Comparison of ENCODE assay signal across 14 cellular contexts in the genomic region with DNA sequence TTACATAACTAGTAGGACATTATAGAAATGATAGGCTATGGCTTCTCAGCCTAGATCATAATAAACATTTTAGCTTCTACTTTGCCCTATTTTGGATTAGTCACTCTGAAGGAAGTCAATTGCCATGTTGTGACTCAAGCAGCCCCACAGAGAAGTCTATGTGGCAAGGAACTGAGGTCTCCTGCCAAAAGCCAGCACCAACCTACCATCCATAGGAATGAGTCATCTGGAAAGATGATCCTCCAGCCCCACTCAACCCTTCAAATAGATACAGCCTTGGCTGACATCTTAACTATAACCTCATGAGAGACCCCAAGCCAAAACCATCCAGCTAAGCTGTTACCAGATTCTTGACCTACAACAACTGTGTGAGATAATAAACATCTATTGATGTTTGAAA.
DNase-seq lines count a peak whose midpoint lies in the region; FAIRE-seq and TF ChIP-seq lines count a peak whose summit lies in the region.
"Had no signal": no experiment of that assay in that cellular context is flagged by ENCODE, and none has a peak within 500 bp of the region (broad histone marks: within the 10 kb centered on the region; RNA-seq: fewer than 3 reads in every experiment).

No MANE protein-coding gene starts in this region.

- H3K4me1 Mint-ChIP-seq in astrocyte (ENCODE audit: low read depth, unreplicated experiment) = no peaks in the 10 kb centered on the region
- H3K4me1 Mint-ChIP-seq: CD4-positive, alpha-beta memory T cell had no signal

- H2AFZ ChIP-seq in astrocyte (ENCODE audit: low read depth, low read length) = no peak overlapping the region

- no peak for TF ChIP-seq EP300 in ovary (IDR thresholded peaks at IDR 0.05)

- no peak overlapping the region for H3K4me3 Mint-ChIP-seq in astrocyte (ENCODE audit: unreplicated experiment)
- H3K4me3 Mint-ChIP-seq: CD4-positive, alpha-beta memory T cell had no signal

- no peak overlapping the region for H3K9ac ChIP-seq in astrocyte (ENCODE audit: low read length)

- H3K9me3 Mint-ChIP-seq in astrocyte (ENCODE audit: unreplicated experiment) = no peaks in the 10 kb centered on the region
- H3K9me3 Mint-ChIP-seq: activated T-helper 2 cell treated with anti-CD3 and anti-CD28 coated beads, Interferon-gamma antibody, Interleukin-2, Interleukin-4, amounts not matched to agents 10 μg/mL and 5 μg/mL and 100 μg/mL, durations not matched to agents 14 hours and 24 hours and 36 hours had no signal

- H3K36me3 ChIP-seq in astrocyte (ENCODE audit: insufficient read depth, low read length) (no peaks in the 10 kb centered on the region), esophagus squamous epithelium (no peaks in the 10 kb centered on the region), ovary (no peaks in the 10 kb centered on the region), ascending aorta (no peaks in the 10 kb centered on the region)

- H3K27me3 ChIP-seq in astrocyte (ENCODE audit: insufficient read depth, low read length) = no peaks in the 10 kb centered on the region
- H3K27me3 ChIP-seq in esophagus squamous epithelium = peaks cover 0 to 6% (median 0%) of the 10 kb centered on the region in 4 donors
- H3K27me3 ChIP-seq in ovary = no peaks in the 10 kb centered on the region
- H3K27me3 ChIP-seq in ascending aorta = no peaks in the 10 kb centered on the region

- H3K9me3 ChIP-seq in astrocyte (ENCODE audit: insufficient read depth, low read depth, low read length) (no peaks in the 10 kb centered on the region), esophagus squamous epithelium (no peaks in the 10 kb centered on the region), ovary (no peaks in the 10 kb centered on the region), ascending aorta (no peaks in the 10 kb centered on the region)

- TF ChIP-seq POLR2A in esophagus squamous epithelium (IDR thresholded peaks at IDR 0.05) = no peak
- TF ChIP-seq POLR2A in ovary (IDR thresholded peaks at IDR 0.05) = no peak

- intact Hi-C loops in esophagus squamous epithelium (cut with DNase I) (no loop called here), ovary (cut with DNase I) (no loop called here), ascending aorta (cut with DNase I) (no loop called here)

- no peak overlapping the region for H3K4me3 ChIP-seq in AG09309 (ENCODE audit: control insufficient read depth, low read depth, low read length)
- H3K4me3 ChIP-seq in astrocyte (ENCODE audit: insufficient read depth, low read depth, low read length) = no peak overlapping the region
- no peak overlapping the region for H3K4me3 ChIP-seq in esophagus squamous epithelium
- H3K4me3 ChIP-seq in ovary = no peak overlapping the region
- H3K4me3 ChIP-seq in ascending aorta = no peak overlapping the region
- H3K4me3 ChIP-seq: SK-N-MC had no signal

- FAIRE-seq in astrocyte (lab: Jason Lieb, UNC) = peak; percentile 86

- no peaks in the 10 kb centered on the region for H4K20me1 ChIP-seq in astrocyte (ENCODE audit: insufficient read depth, low read length)

- H3K27ac Mint-ChIP-seq in astrocyte (ENCODE audit: unreplicated experiment) = no peak overlapping the region
- H3K27ac Mint-ChIP-seq: activated T-helper 2 cell treated with anti-CD3 and anti-CD28 coated beads, Interferon-gamma antibody, Interleukin-2, Interleukin-4, amounts not matched to agents 10 μg/mL and 5 μg/mL and 100 μg/mL, durations not matched to agents 14 hours and 24 hours and 36 hours; CD4-positive, alpha-beta memory T cell had no signal

- H3K36me3 Mint-ChIP-seq in astrocyte (ENCODE audit: low read depth, unreplicated experiment) = no peaks in the 10 kb centered on the region
- H3K36me3 Mint-ChIP-seq: CD4-positive, alpha-beta memory T cell had no signal

- TF ChIP-seq CTCF in AG09309 (IDR thresholded peaks at IDR 0.05; ENCODE audit: control insufficient read depth, insufficient read depth, low read depth, low read length, missing control alignments) (no peak), astrocyte (IDR thresholded peaks at IDR 0.05; ENCODE audit: insufficient read depth, low read depth, low read length) (no peak), esophagus squamous epithelium (IDR thresholded peaks at IDR 0.05) (no peak), ovary (IDR thresholded peaks at IDR 0.05) (no peak), ascending aorta (IDR thresholded peaks at IDR 0.05) (no peak)

- H3K27ac ChIP-seq in astrocyte (ENCODE audit: low read depth, low read length) (no peak overlapping the region), esophagus squamous epithelium (no peak overlapping the region), ovary (no peak overlapping the region), ascending aorta (no peak overlapping the region)
- H3K27ac ChIP-seq: SK-N-MC had no signal

- H3K4me1 ChIP-seq in astrocyte (ENCODE audit: insufficient read depth, low read length) = peaks cover 5% of the 10 kb centered on the region
- no peaks in the 10 kb centered on the region for H3K4me1 ChIP-seq in esophagus squamous epithelium
- no peaks in the 10 kb centered on the region for H3K4me1 ChIP-seq in ovary (ENCODE audit: insufficient read depth)
- no peaks in the 10 kb centered on the region for H3K4me1 ChIP-seq in ascending aorta

- H3K4me2 ChIP-seq in astrocyte (ENCODE audit: low read length) = peak overlapping the region; percentile 19

- no peaks in the 10 kb centered on the region for H3K27me3 Mint-ChIP-seq in astrocyte (ENCODE audit: low read depth, unreplicated experiment)
- H3K27me3 Mint-ChIP-seq: CD4-positive, alpha-beta memory T cell had no signal

- DNase-seq in AG09309 (ENCODE audit: low read depth) (peak; percentile 85), LHCN-M2 (ENCODE audit: low read depth) (peak; percentile 72), astrocyte (ENCODE audit: low read depth) (peak; percentile 83), iris pigment epithelial cell (ENCODE audit: low read depth) (peak; percentile 53), medulla oblongata (ENCODE audit: extremely low spot score) (no peak), esophagus squamous epithelium (lab: John Stamatoyannopoulos, UW) (no peak), ovary (no peak), ascending aorta (ENCODE audit: low spot score in 2 of 2) (no peak)
- DNase-seq: CD4-positive, alpha-beta memory T cell; glutamatergic neuron; NCI-H1092; NCI-H524 treated with DMSO at 0.1 percent for 48 hours had no signal

- no peaks in the 10 kb centered on the region for H3K79me2 ChIP-seq in astrocyte (ENCODE audit: insufficient read depth, low read length)

Comparison
In these comparisons a context has a peak if more than half of its experiments do, and no peak if none do; other contexts are left out.
1. DNase-seq: peak in AG09309 (single experiment), LHCN-M2 (single experiment), astrocyte (single experiment) and iris pigment epithelial cell (single experiment); none in medulla oblongata (single experiment), esophagus squamous epithelium (single experiment), ovary (0 of 5) and ascending aorta (0 of 2).